Comparison of ENCODE assay signal across 20 cellular contexts in genomic region chr2:31054817-31055216, GRCh38.
"Had no signal": no experiment of that assay in that cellular context is flagged by ENCODE, and none has a peak within 500 bp of the region (broad histone marks: within the 10 kb centered on the region; RNA-seq: fewer than 3 reads in every experiment).

No MANE protein-coding gene starts in this region.

- H3K27ac ChIP-seq: gastrocnemius medialis, left lung, neural progenitor cell, ovary, right lobe of liver, testis, upper lobe of right lung, vagina had no signal

- H2AFZ ChIP-seq: neural progenitor cell had no signal

- H3K27me3 ChIP-seq: gastrocnemius medialis, left lung, neural progenitor cell, ovary, right lobe of liver, testis, tibial nerve, upper lobe of right lung, vagina had no signal

- H3K4me2 ChIP-seq: neural progenitor cell had no signal

- H3K9me3 ChIP-seq: gastrocnemius medialis, left lung, ovary, right lobe of liver, testis, tibial nerve, upper lobe of right lung, vagina had no signal

- H3K36me3 ChIP-seq: gastrocnemius medialis, left lung, neural progenitor cell, ovary, right lobe of liver, tibial nerve, upper lobe of right lung, vagina had no signal

- DNase-seq: effector memory CD4-positive, alpha-beta T cell; gastrocnemius medialis; left lung; mesenchymal stem cell; midbrain; naive B cell; nucleus accumbens; ovary; stimulated activated CD4-positive, alpha-beta T cell treated with anti-CD3 and anti-CD28 coated beads, Interleukin-2, amount 100 ng/mL, for 24 hours; stimulated activated CD4-positive, alpha-beta T cell treated with anti-CD3 and anti-CD28 coated beads, Interleukin-4, amount 100 ng/mL, for 4 hours; stimulated activated naive B cell treated with anti-CD40 and anti-IgM and Interleukin-4, amounts not matched to agents 10 μg/mL and 1 μg/mL and 100 μg/mL, for 72 hours; stimulated activated naive CD8-positive, alpha-beta T cell treated with anti-CD3 and anti-CD28 coated beads, Interleukin-15, amount 100 ng/mL, for 72 hours; testis; upper lobe of right lung had no signal

- H3K9ac ChIP-seq: neural progenitor cell had no signal

- H3K4me1 ChIP-seq: gastrocnemius medialis, right lobe of liver, tibial nerve, upper lobe of right lung, vagina had no signal

- H3K4me3 ChIP-seq: gastrocnemius medialis, left lung, lung, neural progenitor cell, ovary, right lobe of liver, testis, tibial nerve, upper lobe of right lung, vagina had no signal

- ATAC-seq: esophagus mucosa; gastrocnemius medialis; left lung; right lobe of liver; stimulated activated naive B cell treated with anti-CD40 and anti-IgM and Interleukin-4, amounts not matched to agents 10 μg/mL and 1 μg/mL and 100 μg/mL, for 72 hours; stimulated activated naive CD8-positive, alpha-beta T cell treated with anti-CD3 and anti-CD28 coated beads, Interleukin-15, amount 100 ng/mL, for 72 hours; upper lobe of right lung had no signal
